In genomic region chr19:40818480-40819399, GRCh38 we compare ENCODE assay signal across 8 cellular contexts. TPM values are rescaled to one million over a fixed set of nuclear protein-coding genes. Genes with fewer than 3 reads are reported as not detected.
A peak's percentile ranks its signal among the peaks of the same experiment; 100 is the strongest.
DNase-seq lines count a peak whose midpoint lies in the region; ATAC-seq and TF ChIP-seq lines count a peak whose summit lies in the region.
"Not testable (repeated sequence)": the region's sequence is repeated elsewhere in the genome, so short reads cannot be mapped to it uniquely, and the experiment has no call there.

No MANE protein-coding gene starts in this region.

- peaks cover 39% of the 10 kb centered on the region for H3K27me3 Mint-ChIP-seq in WTC11 (ENCODE audit: low read depth)
- H3K27me3 Mint-ChIP-seq in activated naive CD8-positive, alpha-beta T cell treated with anti-CD3 and anti-CD28 coated beads, Interleukin-2, amount 50 U/mL, for 24 hours; naive thymus-derived CD8-positive, alpha-beta T cell: not testable (repeated sequence)

- 0 out of 22 replicates have a peak overlapping the region, but pooled peaks of 1 of the 11 experiments have one; percentile 33 for H3K9ac ChIP-seq in BLaER1 treated with 17β-estradiol and CSF1 and Interleukin-3, amounts not matched to agents 10 nM and 100 nM

- CTCF ChIA-PET in WTC11 (lab: Charles Lee): interaction anchor here (0.8 to 3.5 kb wide), 19 partner anchors 7 to 445 kb away, joined by 3 to 36 read pairs (median 5); partner anchors contain the start of gene HNRNPUL1

- not testable (repeated sequence) for H3K9me3 ChIP-seq in BLaER1 treated with 17β-estradiol and CSF1 and Interleukin-3, amounts not matched to agents 10 nM and 100 nM (replicated peaks in 1 of 11); gastroesophageal sphincter

- peak overlapping the region; percentile 62 for H3K4me3 Mint-ChIP-seq in WTC11
- H3K4me3 Mint-ChIP-seq in activated naive CD8-positive, alpha-beta T cell treated with anti-CD3 and anti-CD28 coated beads, Interleukin-2, amount 50 U/mL, for 24 hours: peak overlapping the region; percentile 71
- H3K4me3 Mint-ChIP-seq in naive thymus-derived CD8-positive, alpha-beta T cell: peak overlapping the region; percentile 81 to 91 (median 88)

- H3K9me3 Mint-ChIP-seq in WTC11; activated naive CD8-positive, alpha-beta T cell treated with anti-CD3 and anti-CD28 coated beads, Interleukin-2, amount 50 U/mL, for 24 hours; naive thymus-derived CD8-positive, alpha-beta T cell: not testable (repeated sequence)

- 29 to 66% methylated on average over 5 to 16 of the region's 36 CpGs for WGBS in gastroesophageal sphincter (ENCODE audit: low coverage in 1 of 2), 2 donors

- TF ChIP-seq EP300 in gastroesophageal sphincter (IDR thresholded peaks at IDR 0.05): not testable (repeated sequence)

- DNase-seq in NCI-H2171 (lab: John Stamatoyannopoulos, UW): peak; percentile 46
- DNase-seq in WTC11 (ENCODE audit: low spot score): peak; percentile 75
- peak; percentile 81 for DNase-seq in activated naive CD8-positive, alpha-beta T cell treated with anti-CD3 and anti-CD28 coated beads, Interleukin-2, amount 50 U/mL, for 24 hours
- DNase-seq in naive thymus-derived CD8-positive, alpha-beta T cell: peak; percentile 61 to 86 (median 71)
- peak; percentile 49 to 74 (median 61) for DNase-seq in stimulated activated CD4-positive, alpha-beta T cell treated with anti-CD3 and anti-CD28 coated beads, TNF-alpha, amount 100 ng/mL, for 24 hours (ENCODE audit: low read depth in 3 of 3)

- peaks cover 0 to 16% (median 0%) of the 10 kb centered on the region in 11 experiments; a peak in 3 of 22 replicates for H4K20me1 ChIP-seq in BLaER1 treated with 17β-estradiol and CSF1 and Interleukin-3, amounts not matched to agents 10 nM and 100 nM

- H3K4me2 ChIP-seq in BLaER1 treated with 17β-estradiol and CSF1 and Interleukin-3, amounts not matched to agents 10 nM and 100 nM: peak overlapping the region; percentile 65 to 91 (median 81)

- H3K4me1 ChIP-seq in BLaER1 treated with 17β-estradiol and CSF1 and Interleukin-3, amounts not matched to agents 10 nM and 100 nM: peaks cover 26 to 56% (median 36%) of the 10 kb centered on the region in 10 experiments
- H3K4me1 ChIP-seq in gastroesophageal sphincter: peaks cover 0 to 44% (median 14%) of the 10 kb centered on the region in 3 donors

- H3K27ac Mint-ChIP-seq in WTC11: 0 out of 2 replicates have a peak overlapping the region, but pooled peaks have one; percentile 6
- H3K27ac Mint-ChIP-seq in activated naive CD8-positive, alpha-beta T cell treated with anti-CD3 and anti-CD28 coated beads, Interleukin-2, amount 50 U/mL, for 24 hours: peak overlapping the region; percentile 63
- peak overlapping the region; percentile 82 to 97 (median 90) for H3K27ac Mint-ChIP-seq in naive thymus-derived CD8-positive, alpha-beta T cell

- not testable (repeated sequence) for TF ChIP-seq POLR2A in gastroesophageal sphincter (IDR thresholded peaks at IDR 0.05)

- peak overlapping the region in 2 of 11 experiments; percentile 19 to 41; a peak in 1 of 22 replicates for H3K27ac ChIP-seq in BLaER1 treated with 17β-estradiol and CSF1 and Interleukin-3, amounts not matched to agents 10 nM and 100 nM
- peak overlapping the region in 3 of 4 donors; percentile 28 to 64 (median 52) for H3K27ac ChIP-seq in gastroesophageal sphincter

- peak overlapping the region in 8 of 10 experiments; percentile 22 to 60 (median 47); a peak in 12 of 20 replicates for H3K4me3 ChIP-seq in BLaER1 treated with 17β-estradiol and CSF1 and Interleukin-3, amounts not matched to agents 10 nM and 100 nM
- H3K4me3 ChIP-seq in gastroesophageal sphincter: peak overlapping the region in 1 of 2 donors; percentile 38

- ATAC-seq in GM21825 (IDR thresholded peaks at IDR 0.05; ENCODE audit: unreplicated experiment) (peak; percentile 72), WTC11 (peak; percentile 93), gastroesophageal sphincter (peak; percentile 83)
- peak; percentile 93 for ATAC-seq in activated naive CD8-positive, alpha-beta T cell treated with anti-CD3 and anti-CD28 coated beads, Interleukin-2, amount 50 U/mL, for 24 hours
- ATAC-seq in naive thymus-derived CD8-positive, alpha-beta T cell: peak; percentile 91 to 94

- not testable (repeated sequence) for H3K27me3 ChIP-seq in BLaER1 treated with 17β-estradiol and CSF1 and Interleukin-3, amounts not matched to agents 10 nM and 100 nM; gastroesophageal sphincter

- H3K4me1 Mint-ChIP-seq in WTC11: peaks cover 18% of the 10 kb centered on the region
- H3K4me1 Mint-ChIP-seq in activated naive CD8-positive, alpha-beta T cell treated with anti-CD3 and anti-CD28 coated beads, Interleukin-2, amount 50 U/mL, for 24 hours: peaks cover 28% of the 10 kb centered on the region
- H3K4me1 Mint-ChIP-seq in naive thymus-derived CD8-positive, alpha-beta T cell: peaks cover 23 to 49% (median 28%) of the 10 kb centered on the region in 4 donors

- not testable (repeated sequence) for H3K36me3 Mint-ChIP-seq in WTC11; activated naive CD8-positive, alpha-beta T cell treated with anti-CD3 and anti-CD28 coated beads, Interleukin-2, amount 50 U/mL, for 24 hours (ENCODE audit: low read depth); naive thymus-derived CD8-positive, alpha-beta T cell

- not testable (repeated sequence) for TF ChIP-seq CTCF in WTC11 (IDR thresholded peaks at IDR 0.05)
- peak in 3 of 4 experiments; percentile 42 to 52 (median 49) for TF ChIP-seq CTCF in gastroesophageal sphincter (IDR thresholded peaks at IDR 0.05)

- H3K36me3 ChIP-seq in BLaER1 treated with 17β-estradiol and CSF1 and Interleukin-3, amounts not matched to agents 10 nM and 100 nM; gastroesophageal sphincter: not testable (repeated sequence)

- POLR2A ChIA-PET in WTC11 (lab: Charles Lee): not testable (repeated sequence)
- POLR2A ChIA-PET in naive thymus-derived CD8-positive, alpha-beta T cell (lab: Charles Lee): interaction anchor here (1.0 to 2.7 kb wide), 11 partner anchors 12 to 156 kb away, joined by 3 to 15 read pairs (median 3); partner anchors contain the start of genes ACTMAP, EGLN2 and SNRPA

TF ChIP-seq in WTC11, 78 proteins besides CTCF, POLR2A, EP300 and RAD21:
- TF ChIP-seq MAX (CRISPR knock-in tag; IDR thresholded peaks at IDR 0.05) (peak; percentile 23; the same call in 1 of the 2 replicates), ZNF121 (CRISPR knock-in tag; IDR thresholded peaks at IDR 0.05) (peak; percentile 86; the same call in 1 of the 2 replicates)

RNA-seq across cellular contexts. Expression of gene EGLN2, which starts 19.7 kb away (rescaled TPM):
- total RNA-seq in WTC11 (2021) (97.7 to 106 TPM (median 102 TPM) in 3 replicates), gastroesophageal sphincter (100 to 1,000 TPM in 3 of 4 donors, 10 to 100 TPM in 1; 99.1 to 115 (median 107) TPM)
- 100 to 1,000 TPM; 233 to 243 TPM for total RNA-seq in naive thymus-derived CD8-positive, alpha-beta T cell
- polyA plus RNA-seq in naive thymus-derived CD8-positive, alpha-beta T cell: 100 to 1,000 TPM; 104 to 214 (median 153) TPM

RNA-seq across cellular contexts. Expression of gene CYP2A6, which starts 31.5 kb away (rescaled TPM):
- total RNA-seq in WTC11 (2021): 0.25 to 0.80 TPM (median 0.28 TPM) in 3 replicates
- not detected for total RNA-seq in gastroesophageal sphincter
- not detected for total RNA-seq in naive thymus-derived CD8-positive, alpha-beta T cell
- not detected for polyA plus RNA-seq in naive thymus-derived CD8-positive, alpha-beta T cell

RNA-seq across cellular contexts. Expression of gene RAB4B, which starts 40.7 kb away (rescaled TPM):
- total RNA-seq in WTC11 (2021): 29.7 to 34.1 TPM (median 30.5 TPM) in 3 replicates
- total RNA-seq in gastroesophageal sphincter: 10 to 100 TPM; 18.7 to 27.5 (median 20.9) TPM
- 10 to 100 TPM; 47.3 to 48.6 TPM for total RNA-seq in naive thymus-derived CD8-positive, alpha-beta T cell
- polyA plus RNA-seq in naive thymus-derived CD8-positive, alpha-beta T cell: 10 to 100 TPM; 76.4 to 87.2 (median 87.1) TPM

RNA-seq across cellular contexts. Expression of gene MIA, which starts 43.4 kb away (rescaled TPM):
- total RNA-seq in WTC11 (2021): not detected in 3 replicates
- total RNA-seq in gastroesophageal sphincter: 1 to 10 TPM in 3 of 4 donors, not detected in 1; 1.4 to 9.2 (median 3.1) TPM
- total RNA-seq in naive thymus-derived CD8-positive, alpha-beta T cell: 1 to 10 TPM in 1 of 2 experiments, not detected in 1; 2.2 TPM
- polyA plus RNA-seq in naive thymus-derived CD8-positive, alpha-beta T cell: not detected

Comparison
In these comparisons a context has a peak if more than half of its experiments do, and no peak if none do; other contexts are left out.
1. H3K27ac Mint-ChIP-seq: peak in every context shown above with its lines; median percentile 90 in naive thymus-derived CD8-positive, alpha-beta T cell; 63 in activated naive CD8-positive, alpha-beta T cell treated with anti-CD3 and anti-CD28 coated beads, Interleukin-2, amount 50 U/mL, for 24 hours; 6 in WTC11.